In the genomic region with DNA sequence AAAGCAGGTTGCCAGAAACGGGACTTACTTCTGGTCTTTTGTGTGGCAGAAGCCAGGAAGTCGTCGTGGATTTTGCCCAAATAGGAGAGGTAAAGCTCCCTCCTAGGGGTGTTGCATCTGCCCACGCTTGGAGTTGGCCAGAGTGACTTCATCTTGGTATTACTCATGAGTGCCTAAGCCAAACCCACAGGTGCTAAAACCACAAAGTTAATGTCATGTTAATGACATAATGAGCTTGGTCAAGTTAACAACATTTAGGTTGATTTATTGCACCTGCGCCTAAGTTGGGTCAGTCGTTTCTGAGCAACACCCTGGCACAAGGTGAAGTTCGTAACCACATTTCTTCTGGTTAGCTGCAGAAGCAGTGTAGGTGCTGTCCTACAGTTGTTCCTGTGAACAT, we compare ENCODE assay signal across 9 cellular contexts.
DNase-seq lines count a peak whose midpoint lies in the region; FAIRE-seq and TF ChIP-seq lines count a peak whose summit lies in the region.
"Had no signal": no experiment of that assay in that cellular context is flagged by ENCODE, and none has a peak within 500 bp of the region (broad histone marks: within the 10 kb centered on the region; RNA-seq: fewer than 3 reads in every experiment).

No MANE protein-coding gene starts in this region.

- TF ChIP-seq CTCF in GM10248 (IDR thresholded peaks at IDR 0.05; ENCODE audit: control extremely low read depth, extremely low read depth, low read depth, missing control alignments) = no peak
- no peak for TF ChIP-seq CTCF in HEK293 (tag by site-specific recombination; IDR thresholded peaks at IDR 0.05)
- TF ChIP-seq CTCF in spleen (IDR thresholded peaks at IDR 0.05 in 8 of 11, conservative IDR thresholded peaks at IDR 0.05 in 3 of 11) = no peak

- no peak for TF ChIP-seq POLR2A in spleen (IDR thresholded peaks at IDR 0.05)

- 51 to 78% (median 74%) methylated on average over 7 of the region's 7 CpGs for whole genome bisulfite sequencing in spleen, 5 donors

- POLR2A ChIA-PET in GM10248 (lab: Yijun Ruan, JAX) (no interaction called here), HEK293 (lab: Yijun Ruan, JAX) (no interaction called here)

- FAIRE-seq in RCC 7860 (lab: Jason Lieb, UNC) = no peak
- FAIRE-seq: colon had no signal

- H3K4me3 ChIP-seq in HEK293 (ENCODE audit: low read depth, low read length) = no peak overlapping the region
- no peak overlapping the region for H3K4me3 ChIP-seq in spleen

- H3K9me3 ChIP-seq in HEK293 (ENCODE audit: control insufficient read depth, insufficient read depth, low read depth, low read length) (no peaks in the 10 kb centered on the region), spleen (peaks cover 0 to 15% (median 7%) of the 10 kb centered on the region in 8 donors)

- no peak overlapping the region for H3K27ac ChIP-seq in HEK293 (ENCODE audit: extremely low read depth, low read depth, low read length)
- H3K27ac ChIP-seq in epithelial cell of prostate = no peak overlapping the region
- H3K27ac ChIP-seq in spleen = no peak overlapping the region

- intact Hi-C loops in spleen (cut with DNase I; ENCODE audit: low total_unique reads) = no loop called here

- no peaks in the 10 kb centered on the region for H3K27me3 ChIP-seq in spleen (replicated peaks in 1 of 7)

- peak; percentile 65 for DNase-seq in GM10248 (ENCODE audit: extremely low spot score)
- peak; percentile 3 for DNase-seq in RCC 7860 (ENCODE audit: low spot score)
- peak; percentile 58 for DNase-seq in epithelial cell of prostate (ENCODE audit: low read depth, low spot score)
- DNase-seq in hepatic stellate cell (ENCODE audit: low spot score) = no peak
- no peak for DNase-seq in spleen
- no peak for DNase-seq in NCI-H187 treated with DMSO at 0.1 percent for 48 hours (lab: John Stamatoyannopoulos, UW)
- no peak for DNase-seq in hippocampal formation (lab: John Stamatoyannopoulos, UW)

- CTCF ChIA-PET in GM10248 (lab: Yijun Ruan, JAX) (interaction anchor here (0.7 to 1.9 kb wide), 6 partner anchors 8 to 222 kb away, joined by 3 to 5 read pairs (median 4); no protein-coding TSS in a partner anchor), HEK293 (lab: Yijun Ruan, JAX) (interaction anchor here (0.6 to 0.8 kb wide), 2 partner anchors 14 to 187 kb away, joined by 4 to 7 read pairs; no protein-coding TSS in a partner anchor)

- H3K4me1 ChIP-seq in HEK293 (ENCODE audit: control insufficient read depth, insufficient read depth, low read length) (no peaks in the 10 kb centered on the region), spleen (no peaks in the 10 kb centered on the region)

- H3K36me3 ChIP-seq in HEK293 (ENCODE audit: control insufficient read depth in 2 of 2, insufficient read depth in 1 of 2, low read length in 2 of 2) = no peaks in the 10 kb centered on the region
- peaks cover 0 to 18% (median 0%) of the 10 kb centered on the region in 6 donors for H3K36me3 ChIP-seq in spleen

TF ChIP-seq in HEK293, 187 proteins besides CTCF, POLR2A, EP300 and RAD21:
- TF ChIP-seq SCRT2 (tag by site-specific recombination; IDR thresholded peaks at IDR 0.05) (peak; percentile 91), GLI2 (tag by site-specific recombination; IDR thresholded peaks at IDR 0.05; ENCODE audit: borderline replicate concordance, low read depth) (no peak), KLF8 (tag by site-specific recombination; IDR thresholded peaks at IDR 0.05) (no peak), ZNF366 (tag by site-specific recombination; conservative IDR thresholded peaks at IDR 0.05) (0 out of 2 replicates have a peak, but pooled peaks have one; percentile 33)

Comparison
In these comparisons a context has a peak if more than half of its experiments do, and no peak if none do; other contexts are left out.
1. DNase-seq: peak in GM10248 (single experiment), RCC 7860 (single experiment) and epithelial cell of prostate (single experiment); none in hepatic stellate cell (single experiment), spleen (single experiment), NCI-H187 treated with DMSO at 0.1 percent for 48 hours (single experiment) and hippocampal formation (0 of 2).